In the genomic region with DNA sequence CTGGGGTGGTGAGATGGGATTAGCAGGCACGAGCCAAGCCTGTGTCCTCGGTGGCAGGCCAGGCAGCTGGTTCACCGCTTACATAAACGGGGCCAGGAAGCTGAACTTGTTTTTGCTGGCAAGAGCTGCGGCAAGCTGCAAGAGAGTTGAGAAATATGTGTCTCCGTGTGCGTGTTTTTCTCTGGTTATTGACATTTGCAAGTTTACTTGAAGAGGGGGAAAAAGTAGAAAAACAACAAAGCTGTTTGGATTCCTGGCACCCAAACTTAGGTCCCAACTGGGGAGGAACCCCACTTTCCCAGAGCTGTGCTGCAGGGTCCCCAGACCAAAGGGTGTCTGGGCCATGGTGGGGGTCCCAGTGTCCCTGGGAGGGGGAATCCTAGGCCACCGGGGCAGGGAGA, we compare ENCODE assay signal across 7 cellular contexts. TPM values are rescaled to one million over a fixed set of nuclear protein-coding genes. Genes with fewer than 3 reads are reported as not detected.
DNase-seq lines count a peak whose midpoint lies in the region; ATAC-seq and TF ChIP-seq lines count a peak whose summit lies in the region.

No MANE protein-coding gene starts in this region.

- no peak overlapping the region for H3K4me3 ChIP-seq in endocrine pancreas (ENCODE audit: control insufficient read depth, insufficient read depth, low read length)
- H3K4me3 ChIP-seq in muscle layer of duodenum (ENCODE audit: low read depth in 1 of 2, low read length in 2 of 2): peak overlapping the region; percentile 16 to 32

- peak overlapping the region; percentile 82 for H3K27ac Mint-ChIP-seq in HFFc6
- peak overlapping the region; percentile 57 for H3K27ac Mint-ChIP-seq in T-helper 2 cell treated with Interferon-gamma antibody and Interleukin-4, amounts not matched to agents 5 μg/mL and 100 μg/mL, for 36 hours
- no peak overlapping the region for H3K27ac Mint-ChIP-seq in endothelial cell (ENCODE audit: unreplicated experiment)

- H3K9me3 ChIP-seq in endocrine pancreas (ENCODE audit: control insufficient read depth, low read length): no peaks in the 10 kb centered on the region
- H3K9me3 ChIP-seq in muscle layer of duodenum (ENCODE audit: control insufficient read depth in 1 of 2, low read length in 2 of 2): no peaks in the 10 kb centered on the region

- H3K4me1 ChIP-seq in endocrine pancreas (ENCODE audit: control insufficient read depth, insufficient read depth, low read length): peaks cover 13% of the 10 kb centered on the region
- H3K4me1 ChIP-seq in muscle layer of duodenum (ENCODE audit: control insufficient read depth in 1 of 2, insufficient read depth in 2 of 2, low read length in 2 of 2): peaks cover 41 to 68% of the 10 kb centered on the region in 2 donors

- H3K9ac ChIP-seq in endocrine pancreas (ENCODE audit: control insufficient read depth, insufficient read depth, low read length): peak overlapping the region; percentile 22

- H3K4me3 Mint-ChIP-seq in HFFc6 (peak overlapping the region; percentile 69), endothelial cell (ENCODE audit: unreplicated experiment) (no peak overlapping the region)
- peak overlapping the region; percentile 55 for H3K4me3 Mint-ChIP-seq in T-helper 2 cell treated with Interferon-gamma antibody and Interleukin-4, amounts not matched to agents 5 μg/mL and 100 μg/mL, for 36 hours

- H3K27me3 ChIP-seq in endocrine pancreas (ENCODE audit: control insufficient read depth, insufficient read depth, low read length) (no peaks in the 10 kb centered on the region), muscle layer of duodenum (ENCODE audit: low read depth, low read length) (no peaks in the 10 kb centered on the region)

- DNase-seq in HFFc6 (peak; percentile 84), endothelial cell (ENCODE audit: low spot score) (no peak), GDM1 (lab: John Stamatoyannopoulos, UW) (no peak)
- DNase-seq in T-helper 2 cell treated with Interferon-gamma antibody and Interleukin-4, amounts not matched to agents 5 μg/mL and 100 μg/mL, for 36 hours (ENCODE audit: low spot score): no peak

- ATAC-seq in HG02763 (IDR thresholded peaks at IDR 0.05; ENCODE audit: unreplicated experiment): no peak

- H3K36me3 Mint-ChIP-seq in HFFc6 (ENCODE audit: low read depth) (no peaks in the 10 kb centered on the region), endothelial cell (ENCODE audit: low read depth, unreplicated experiment) (no peaks in the 10 kb centered on the region)
- H3K36me3 Mint-ChIP-seq in T-helper 2 cell treated with Interferon-gamma antibody and Interleukin-4, amounts not matched to agents 5 μg/mL and 100 μg/mL, for 36 hours (ENCODE audit: low read depth): no peaks in the 10 kb centered on the region

- H3K4me1 Mint-ChIP-seq in HFFc6 (ENCODE audit: low read depth) (peaks cover 66% of the 10 kb centered on the region), endothelial cell (ENCODE audit: unreplicated experiment) (peaks cover 16% of the 10 kb centered on the region)
- peaks cover 23% of the 10 kb centered on the region for H3K4me1 Mint-ChIP-seq in T-helper 2 cell treated with Interferon-gamma antibody and Interleukin-4, amounts not matched to agents 5 μg/mL and 100 μg/mL, for 36 hours (ENCODE audit: low read depth)

- H3K27me3 Mint-ChIP-seq in HFFc6 (ENCODE audit: insufficient read depth): peaks cover 2% of the 10 kb centered on the region; the same call in 1 of the 2 replicates
- H3K27me3 Mint-ChIP-seq in T-helper 2 cell treated with Interferon-gamma antibody and Interleukin-4, amounts not matched to agents 5 μg/mL and 100 μg/mL, for 36 hours (ENCODE audit: low read depth): no peaks in the 10 kb centered on the region
- H3K27me3 Mint-ChIP-seq in endothelial cell (ENCODE audit: unreplicated experiment): peaks cover 4% of the 10 kb centered on the region

- no peaks in the 10 kb centered on the region for H3K9me3 Mint-ChIP-seq in HFFc6
- no peaks in the 10 kb centered on the region for H3K9me3 Mint-ChIP-seq in T-helper 2 cell treated with Interferon-gamma antibody and Interleukin-4, amounts not matched to agents 5 μg/mL and 100 μg/mL, for 36 hours
- H3K9me3 Mint-ChIP-seq in endothelial cell (ENCODE audit: unreplicated experiment): no peaks in the 10 kb centered on the region

- H3K36me3 ChIP-seq in endocrine pancreas (ENCODE audit: control insufficient read depth, insufficient read depth, low read length) (no peaks in the 10 kb centered on the region), muscle layer of duodenum (ENCODE audit: control insufficient read depth in 1 of 2, insufficient read depth in 2 of 2, low read length in 2 of 2) (peaks cover 4 to 5% of the 10 kb centered on the region in 2 donors)

- H3K27ac ChIP-seq in muscle layer of duodenum (ENCODE audit: low read length): peak overlapping the region; percentile 94

- TF ChIP-seq CTCF in HFFc6 (IDR thresholded peaks at IDR 0.05) (no peak), endothelial cell (IDR thresholded peaks at IDR 0.05; ENCODE audit: unreplicated experiment) (no peak)

RNA-seq across cellular contexts. Expression of a gene that starts 14.5 kb away (rescaled TPM):
- 1 to 10 TPM; 2.0 to 3.9 (median 2.3) TPM for total RNA-seq in HFFc6 (2021; fragmentation: NEBNext Ultra II Directional; extraction: Animal tissue kit (Norgen Biotek cat#: 25700))
- 1.0 TPM for total RNA-seq in endothelial cell (ENCODE audit: unreplicated experiment)
